ENCODE assay signal across 1 cellular context in genomic region chr4:122480023-122480422, GRCh38.
TF ChIP-seq lines count a peak whose summit lies in the region.

No MANE protein-coding gene starts in this region.

TF ChIP-seq in K562, 482 proteins besides CTCF, POLR2A, EP300 and RAD21 (continued from another document and continues in another):
- TF ChIP-seq ZBTB49 (CRISPR knock-in tag; IDR thresholded peaks at IDR 0.05; ENCODE audit: borderline replicate concordance): no peak
- no peak for TF ChIP-seq ZNF121 (CRISPR knock-in tag; conservative IDR thresholded peaks at IDR 0.05)
- TF ChIP-seq MGA (IDR thresholded peaks at IDR 0.05): no peak
- no peak for TF ChIP-seq SRSF3 (IDR thresholded peaks at IDR 0.05; ENCODE audit: insufficient read depth, low read length)
- no peak for TF ChIP-seq HNRNPH1 (optimal IDR thresholded peaks at IDR 0.05; ENCODE audit: low read depth, low read length)
- no peak for TF ChIP-seq RERE (CRISPR knock-in tag; IDR thresholded peaks at IDR 0.05; ENCODE audit: borderline replicate concordance)
- no peak for TF ChIP-seq PHF21A (IDR thresholded peaks at IDR 0.05; ENCODE audit: borderline replicate concordance, low read depth)
- no peak for TF ChIP-seq ZNF41 (CRISPR knock-in tag; conservative IDR thresholded peaks at IDR 0.05)
- TF ChIP-seq REST (CRISPR knock-in tag; IDR thresholded peaks at IDR 0.05; ENCODE audit: low read depth): no peak
- no peak for TF ChIP-seq PHTF2 (CRISPR knock-in tag; IDR thresholded peaks at IDR 0.05)
- TF ChIP-seq ASH1L (IDR thresholded peaks at IDR 0.05; ENCODE audit: borderline replicate concordance, low read depth, partially characterized antibody): no peak
- TF ChIP-seq STAT6 (CRISPR knock-in tag; IDR thresholded peaks at IDR 0.05): no peak
- no peak for TF ChIP-seq XRCC4 (IDR thresholded peaks at IDR 0.05; ENCODE audit: extremely low read depth, insufficient read depth, insufficient read length)
- TF ChIP-seq ZNF197 (CRISPR knock-in tag; IDR thresholded peaks at IDR 0.05; ENCODE audit: low read depth): no peak
- TF ChIP-seq THAP12 (CRISPR knock-in tag; IDR thresholded peaks at IDR 0.05): no peak
- TF ChIP-seq CEBPB (tag; IDR thresholded peaks at IDR 0.05): no peak
- TF ChIP-seq MXI1 (IDR thresholded peaks at IDR 0.05; ENCODE audit: low read depth, low read length): no peak
- TF ChIP-seq FOXK2 (conservative IDR thresholded peaks at IDR 0.05 in 1 of 2, IDR thresholded peaks at IDR 0.05 in 1 of 2; ENCODE audit: low read depth in 2 of 2): no peak
- TF ChIP-seq SNIP1 (IDR thresholded peaks at IDR 0.05; ENCODE audit: low read depth): no peak
- TF ChIP-seq CBFA2T3 (IDR thresholded peaks at IDR 0.05): peak; percentile 39; the same call in 1 of the 2 replicates
- TF ChIP-seq SMARCE1 (IDR thresholded peaks at IDR 0.05): peak; percentile 50; the same call in 1 of the 2 replicates
